ENCODE assay signal across 8 cellular contexts in genomic region chr15:68228971-68229385, GRCh38. TPM values are rescaled to one million over a fixed set of nuclear protein-coding genes. Genes with fewer than 3 reads are reported as not detected.
DNase-seq lines count a peak whose midpoint lies in the region; TF ChIP-seq lines count a peak whose summit lies in the region.

No MANE protein-coding gene starts in this region.

- TF ChIP-seq CTCF in CD14-positive monocyte (IDR thresholded peaks at IDR 0.05): no peak
- no peak for TF ChIP-seq CTCF in fibroblast of mammary gland (conservative IDR thresholded peaks at IDR 0.05; ENCODE audit: control insufficient read depth, insufficient read depth, low read depth, low read length)
- TF ChIP-seq CTCF in parathyroid adenoma (IDR thresholded peaks at IDR 0.05): no peak

- H3K4me3 ChIP-seq in SJCRH30 (peak overlapping the region; percentile 99), fibroblast of mammary gland (ENCODE audit: control insufficient read depth, low read depth, low read length) (peak overlapping the region; percentile 85), parathyroid adenoma (ENCODE audit: low read depth, low read length) (peak overlapping the region; percentile 73)

- no peaks in the 10 kb centered on the region for H3K9me3 Mint-ChIP-seq in CD14-positive monocyte

- peak overlapping the region; percentile 20 to 89 (median 75) for H3K27ac Mint-ChIP-seq in CD14-positive monocyte

- H3K4me3 Mint-ChIP-seq in CD14-positive monocyte: peak overlapping the region; percentile 86 to 94

- H3K27me3 ChIP-seq in SJCRH30: no peaks in the 10 kb centered on the region
- no peaks in the 10 kb centered on the region for H3K27me3 ChIP-seq in parathyroid adenoma (ENCODE audit: control insufficient read depth, insufficient read depth, low read length)

- H3K36me3 ChIP-seq in SJCRH30 (no peaks in the 10 kb centered on the region; the same call in 1 of the 2 replicates), parathyroid adenoma (ENCODE audit: control insufficient read depth, insufficient read depth, low read length) (no peaks in the 10 kb centered on the region)

- H3K27me3 Mint-ChIP-seq in CD14-positive monocyte (ENCODE audit: low read depth in 3 of 3): peaks cover 0 to 3% (median 2%) of the 10 kb centered on the region in 3 donors

- DNase-seq in CD14-positive monocyte (ENCODE audit: low spot score) (no peak), HCEC 1CT (peak; percentile 29), SJCRH30 (no peak), fibroblast of mammary gland (ENCODE audit: low read depth) (peak; percentile 9), CD1c-positive myeloid dendritic cell (ENCODE audit: extremely low spot score) (no peak), NCI-H2107 (lab: John Stamatoyannopoulos, UW) (no peak), hepatic stellate cell (ENCODE audit: low spot score) (no peak)

- no peaks in the 10 kb centered on the region for H3K9me3 ChIP-seq in SJCRH30 (replicated peaks)
- H3K9me3 ChIP-seq in parathyroid adenoma (ENCODE audit: control insufficient read depth, low read length): no peaks in the 10 kb centered on the region

- peaks cover 54% of the 10 kb centered on the region for H3K4me1 Mint-ChIP-seq in CD14-positive monocyte

- H3K27ac ChIP-seq in SJCRH30 (peak overlapping the region; percentile 90), parathyroid adenoma (no peak overlapping the region)

- H3K36me3 Mint-ChIP-seq in CD14-positive monocyte: peaks cover 0 to 6% of the 10 kb centered on the region in 2 donors

- H3K9ac ChIP-seq in parathyroid adenoma: no peak overlapping the region

- peaks cover 13% of the 10 kb centered on the region; the same call in 1 of the 2 replicates for H3K4me1 ChIP-seq in SJCRH30
- H3K4me1 ChIP-seq in parathyroid adenoma: peaks cover 5% of the 10 kb centered on the region

- H3K79me2 ChIP-seq in parathyroid adenoma: no peaks in the 10 kb centered on the region

- intact Hi-C loops in CD14-positive monocyte (cut with micrococcal nuclease): loop anchor here in 1 of 2 donors (10.0 kb wide), 1 partner anchor 174 kb away; the partner anchor contains the start of gene PIAS1

- peak overlapping the region; percentile 96 for H3K4me2 ChIP-seq in parathyroid adenoma (ENCODE audit: low read length)

- H2AFZ ChIP-seq in parathyroid adenoma: peak overlapping the region; percentile 83

RNA-seq across cellular contexts. Expression of gene CLN6, which starts 0.6 kb away (rescaled TPM):
- 1 to 10 TPM; 3.4 to 4.2 TPM for polyA plus RNA-seq in CD14-positive monocyte
- total RNA-seq in SJCRH30 (2014; rRNA removed; shearing (Covaris generic)): 62.2 and 82.7 TPM in 2 replicates

RNA-seq across cellular contexts. Expression of gene CALML4, which starts 23.8 kb away (rescaled TPM):
- 10 to 100 TPM; 38.8 to 44.5 TPM for polyA plus RNA-seq in CD14-positive monocyte
- 5.0 and 7.5 TPM in 2 replicates for total RNA-seq in SJCRH30 (2014; rRNA removed; shearing (Covaris generic))

RNA-seq across cellular contexts. Expression of gene FEM1B, which starts 48.6 kb away (rescaled TPM):
- 10 to 100 TPM; 26.0 to 26.4 TPM for polyA plus RNA-seq in CD14-positive monocyte
- total RNA-seq in SJCRH30 (2014; rRNA removed; shearing (Covaris generic)): 63.3 and 67.0 TPM in 2 replicates

Comparison
In these comparisons a context has a peak if more than half of its experiments do, and no peak if none do; other contexts are left out.
1. DNase-seq: peak in HCEC 1CT (single experiment) and fibroblast of mammary gland (single experiment); none in CD14-positive monocyte (single experiment), SJCRH30 (0 of 2), CD1c-positive myeloid dendritic cell (single experiment), NCI-H2107 (single experiment) and hepatic stellate cell (single experiment).
2. Peak in every context shown above with its lines, with median percentiles within 50 percentile points of each other: H3K4me3 ChIP-seq.